Comparison of ENCODE assay signal across 16 cellular contexts in the genomic region with DNA sequence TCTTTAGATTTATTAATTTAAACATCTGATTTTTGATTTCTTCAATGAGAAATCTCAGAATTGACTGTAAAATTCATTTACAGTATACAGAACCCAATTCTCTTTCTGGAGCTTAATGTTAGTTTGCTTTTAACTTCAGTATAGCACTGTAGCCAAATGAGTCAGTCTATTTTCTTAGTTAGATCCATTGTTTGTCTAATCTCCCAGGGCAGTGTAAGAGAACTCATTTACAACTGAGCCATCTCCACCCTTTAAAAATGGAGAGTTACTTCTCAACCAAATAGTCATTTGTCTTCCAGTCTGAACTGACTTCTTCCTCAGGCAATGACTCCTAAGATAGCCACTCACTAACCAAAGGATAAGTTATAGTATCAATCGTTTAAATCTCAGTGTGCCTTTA. TPM values are rescaled to one million over a fixed set of nuclear protein-coding genes. Genes with fewer than 3 reads are reported as not detected.
"Had no signal": no experiment of that assay in that cellular context is flagged by ENCODE, and none has a peak within 500 bp of the region (broad histone marks: within the 10 kb centered on the region; RNA-seq: fewer than 3 reads in every experiment).

No MANE protein-coding gene starts in this region.

- H3K36me3 ChIP-seq: lower lobe of right lung, neural progenitor cell, thyroid gland had no signal

- DNase-seq: activated B cell treated with CpG ODN at 0.5 μM for 24 hours; activated CD4-positive, alpha-beta T cell treated with anti-CD3 and anti-CD28 coated beads, Interleukin-2, amount 10 ng/mL, durations not matched to agents 24 days and 14 days; activated CD8-positive, alpha-beta memory T cell treated with anti-CD3 and anti-CD28 coated beads, Interleukin-2, amount 50 U/mL, for 4 hours; activated CD8-positive, alpha-beta T cell treated with anti-CD3 and anti-CD28 coated beads, Interleukin-2, amount 10 ng/mL, durations not matched to agents 7 days and 5 days; activated gamma-delta T cell treated with Interleukin-2 at 50 U/mL for 16 hours; activated T-cell treated with anti-CD3 and anti-CD28 coated beads, Interleukin-2, amount 50 U/mL, for 48 hours; amniotic stem cell; cerebellar nuclear complex; effector CD8-positive, alpha-beta T cell; erythroblast; foreskin keratinocyte; left colon; lower lobe of right lung; T-helper 17 cell; thyroid gland had no signal

- H3K4me3 ChIP-seq: lower lobe of right lung, neural progenitor cell, thyroid gland had no signal

RNA-seq across cellular contexts. Expression of gene WNT2, which starts 3.0 kb away (rescaled TPM):
- total RNA-seq: activated B cell treated with CpG ODN at 0.5 μM for 24 hours; activated CD4-positive, alpha-beta T cell treated with anti-CD3 and anti-CD28 coated beads, Interleukin-2, amount 10 ng/mL, durations not matched to agents 24 days and 14 days; activated CD8-positive, alpha-beta T cell treated with anti-CD3 and anti-CD28 coated beads, Interleukin-2, amount 10 ng/mL, durations not matched to agents 7 days and 5 days; foreskin keratinocyte; left colon; T-helper 17 cell had no signal
- polyA plus RNA-seq: foreskin keratinocyte had no signal
